Comparison of ENCODE assay signal across 30 cellular contexts in the genomic region with DNA sequence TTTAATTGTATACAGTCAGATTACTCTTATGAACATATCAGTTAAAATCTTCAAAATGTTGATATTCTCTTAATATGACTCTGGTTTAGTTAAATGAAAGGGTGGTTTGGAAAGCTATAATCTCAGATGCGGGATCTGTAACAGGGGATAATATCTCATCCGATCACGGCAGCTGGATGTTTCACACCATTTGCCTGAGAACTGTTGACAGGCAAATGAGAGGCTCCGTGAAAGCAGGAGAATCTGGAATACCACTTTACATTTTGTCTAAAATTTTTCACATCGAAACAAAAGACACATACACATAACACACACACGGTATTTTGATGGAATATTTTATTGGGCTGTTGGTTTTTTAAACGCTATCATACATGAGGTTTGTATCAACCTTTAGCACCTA.
"Had no signal": no experiment of that assay in that cellular context is flagged by ENCODE, and none has a peak within 500 bp of the region (broad histone marks: within the 10 kb centered on the region; RNA-seq: fewer than 3 reads in every experiment).

No MANE protein-coding gene starts in this region.

- H3K36me3 ChIP-seq: adrenal gland, ascending aorta, brain microvascular endothelial cell, breast epithelium, cardiac muscle cell had no signal

- H3K27me3 ChIP-seq: adrenal gland, ascending aorta, body of pancreas, brain microvascular endothelial cell, breast epithelium, cardiac muscle cell had no signal

- H3K9me3 ChIP-seq: adrenal gland, ascending aorta, body of pancreas had no signal

- DNase-seq: activated effector memory CD4-positive, alpha-beta T cell treated with anti-CD3 and anti-CD28 coated beads, Interleukin-2, amount 50 U/mL, for 16 hours; activated effector memory CD4-positive, alpha-beta T cell treated with Interleukin-2 at 50 U/mL for 16 hours; activated gamma-delta T cell; activated gamma-delta T cell treated with Interleukin-2 at 50 U/mL for 16 hours; activated naive CD4-positive, alpha-beta T cell; activated naive CD4-positive, alpha-beta T cell treated with anti-CD3 and anti-CD28 coated beads for 36 hours; activated naive CD4-positive, alpha-beta T cell treated with anti-CD3 and anti-CD28 coated beads, Interleukin-2, amount 10 ng/mL, durations not matched to agents 7 days and 5 days; activated naive CD4-positive, alpha-beta T cell treated with anti-CD3 and anti-CD28 coated beads, Interleukin-2, amount 50 U/mL, for 16 hours; activated naive CD4-positive, alpha-beta T cell treated with Interleukin-2 at 50 U/mL for 16 hours; activated naive CD8-positive, alpha-beta T cell treated with anti-CD3 and anti-CD28 coated beads for 36 hours; activated naive CD8-positive, alpha-beta T cell treated with anti-CD3 and anti-CD28 coated beads, Interleukin-2, amount 10 ng/mL, durations not matched to agents 7 days and 5 days; activated naive CD8-positive, alpha-beta T cell treated with anti-CD3 and anti-CD28 coated beads, Interleukin-2, amount 50 U/mL, for 24 hours; activated T-cell treated with anti-CD3 and anti-CD28 coated beads, Interleukin-2, amount 50 U/mL, for 1 hour; activated T-cell treated with anti-CD3 and anti-CD28 coated beads, Interleukin-2, amount 50 U/mL, for 24 hours; activated T-cell treated with anti-CD3 and anti-CD28 coated beads, Interleukin-2, amount 50 U/mL, for 4 hours; activated T-cell treated with anti-CD3 and anti-CD28 coated beads, Interleukin-2, amount 50 U/mL, for 48 hours; activated T-cell treated with anti-CD3 and anti-CD28 coated beads, Interleukin-2, amount 50 U/mL, for 72 hours; adrenal gland; amniotic stem cell; amygdala; anterior cingulate cortex; aorta; body of pancreas; brain microvascular endothelial cell; caudate nucleus; central memory CD4-positive, alpha-beta T cell; cerebellar nuclear complex had no signal

- H3K4me3 ChIP-seq: adrenal gland, ascending aorta, body of pancreas, breast epithelium, cardiac muscle cell had no signal

- H3K27ac ChIP-seq: adrenal gland, ascending aorta, body of pancreas, brain microvascular endothelial cell, breast epithelium, cardiac muscle cell had no signal
